In the genomic region with DNA sequence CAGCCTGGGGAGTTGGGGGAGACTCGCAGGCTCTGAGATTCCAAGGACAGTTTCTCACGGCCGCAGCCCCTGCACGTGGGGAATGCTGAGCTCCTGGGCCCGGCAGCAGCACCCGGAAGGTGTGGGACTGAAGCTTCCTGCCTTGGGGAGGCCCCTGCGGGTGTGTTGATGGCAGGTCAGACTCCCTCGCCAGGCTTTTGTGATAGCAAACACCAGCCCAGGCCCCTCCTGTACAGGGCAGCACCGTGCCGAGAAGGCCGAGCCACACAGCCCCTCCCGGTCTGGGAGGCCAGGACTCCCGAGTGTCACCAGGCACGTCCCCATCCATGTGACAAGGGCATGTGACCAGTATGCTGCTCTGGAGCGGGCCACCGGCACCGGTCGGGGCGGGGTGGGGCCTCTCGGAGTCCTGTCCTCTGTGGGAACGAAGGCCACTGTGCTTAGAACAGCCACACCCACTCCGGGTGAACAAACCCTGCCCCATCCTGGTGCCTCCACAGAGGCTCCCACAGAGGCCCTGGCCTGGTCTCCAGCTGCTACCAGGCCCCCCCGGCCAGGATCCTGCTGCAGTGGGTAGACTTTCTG, we compare ENCODE assay signal across 1 cellular context.
A peak's percentile ranks its signal among the peaks of the same experiment; 100 is the strongest.
TF ChIP-seq lines count a peak whose summit lies in the region.

No MANE protein-coding gene starts in this region.

TF ChIP-seq in HepG2, 621 proteins besides CTCF, POLR2A, EP300 and RAD21 (continued from another document and continues in another):
- TF ChIP-seq, protein P1, sequence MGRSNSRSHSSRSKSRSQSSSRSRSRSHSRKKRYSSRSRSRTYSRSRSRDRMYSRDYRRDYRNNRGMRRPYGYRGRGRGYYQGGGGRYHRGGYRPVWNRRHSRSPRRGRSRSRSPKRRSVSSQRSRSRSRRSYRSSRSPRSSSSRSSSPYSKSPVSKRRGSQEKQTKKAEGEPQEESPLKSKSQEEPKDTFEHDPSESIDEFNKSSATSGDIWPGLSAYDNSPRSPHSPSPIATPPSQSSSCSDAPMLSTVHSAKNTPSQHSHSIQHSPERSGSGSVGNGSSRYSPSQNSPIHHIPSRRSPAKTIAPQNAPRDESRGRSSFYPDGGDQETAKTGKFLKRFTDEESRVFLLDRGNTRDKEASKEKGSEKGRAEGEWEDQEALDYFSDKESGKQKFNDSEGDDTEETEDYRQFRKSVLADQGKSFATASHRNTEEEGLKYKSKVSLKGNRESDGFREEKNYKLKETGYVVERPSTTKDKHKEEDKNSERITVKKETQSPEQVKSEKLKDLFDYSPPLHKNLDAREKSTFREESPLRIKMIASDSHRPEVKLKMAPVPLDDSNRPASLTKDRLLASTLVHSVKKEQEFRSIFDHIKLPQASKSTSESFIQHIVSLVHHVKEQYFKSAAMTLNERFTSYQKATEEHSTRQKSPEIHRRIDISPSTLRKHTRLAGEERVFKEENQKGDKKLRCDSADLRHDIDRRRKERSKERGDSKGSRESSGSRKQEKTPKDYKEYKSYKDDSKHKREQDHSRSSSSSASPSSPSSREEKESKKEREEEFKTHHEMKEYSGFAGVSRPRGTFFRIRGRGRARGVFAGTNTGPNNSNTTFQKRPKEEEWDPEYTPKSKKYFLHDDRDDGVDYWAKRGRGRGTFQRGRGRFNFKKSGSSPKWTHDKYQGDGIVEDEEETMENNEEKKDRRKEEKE (IDR thresholded peaks at IDR 0.05), result no peak
- TF ChIP-seq PCBP2 (optimal IDR thresholded peaks at IDR 0.05; ENCODE audit: low read depth, low read length, poor library complexity, severe bottlenecking) (no peak), NFATC3 (CRISPR knock-in tag; IDR thresholded peaks at IDR 0.05) (no peak), SIX4 (CRISPR knock-in tag; IDR thresholded peaks at IDR 0.05) (no peak), HNRNPK (IDR thresholded peaks at IDR 0.05; ENCODE audit: low read depth, low read length, poor library complexity, severe bottlenecking) (no peak), ATF7-NPFF (CRISPR knock-in tag; IDR thresholded peaks at IDR 0.05; ENCODE audit: low read depth) (peak; percentile 59; the same call in 1 of the 2 replicates), KLF16 (CRISPR knock-in tag; IDR thresholded peaks at IDR 0.05) (peak in 1 of 2 experiments; percentile 60; a peak in 2 of 4 replicates), ZFY (CRISPR knock-in tag; IDR thresholded peaks at IDR 0.05) (peak; percentile 77), MTA1 (CRISPR knock-in tag; IDR thresholded peaks at IDR 0.05; ENCODE audit: borderline replicate concordance) (peak; percentile 63; the same call in 1 of the 2 replicates)
- TF ChIP-seq, protein P2, sequence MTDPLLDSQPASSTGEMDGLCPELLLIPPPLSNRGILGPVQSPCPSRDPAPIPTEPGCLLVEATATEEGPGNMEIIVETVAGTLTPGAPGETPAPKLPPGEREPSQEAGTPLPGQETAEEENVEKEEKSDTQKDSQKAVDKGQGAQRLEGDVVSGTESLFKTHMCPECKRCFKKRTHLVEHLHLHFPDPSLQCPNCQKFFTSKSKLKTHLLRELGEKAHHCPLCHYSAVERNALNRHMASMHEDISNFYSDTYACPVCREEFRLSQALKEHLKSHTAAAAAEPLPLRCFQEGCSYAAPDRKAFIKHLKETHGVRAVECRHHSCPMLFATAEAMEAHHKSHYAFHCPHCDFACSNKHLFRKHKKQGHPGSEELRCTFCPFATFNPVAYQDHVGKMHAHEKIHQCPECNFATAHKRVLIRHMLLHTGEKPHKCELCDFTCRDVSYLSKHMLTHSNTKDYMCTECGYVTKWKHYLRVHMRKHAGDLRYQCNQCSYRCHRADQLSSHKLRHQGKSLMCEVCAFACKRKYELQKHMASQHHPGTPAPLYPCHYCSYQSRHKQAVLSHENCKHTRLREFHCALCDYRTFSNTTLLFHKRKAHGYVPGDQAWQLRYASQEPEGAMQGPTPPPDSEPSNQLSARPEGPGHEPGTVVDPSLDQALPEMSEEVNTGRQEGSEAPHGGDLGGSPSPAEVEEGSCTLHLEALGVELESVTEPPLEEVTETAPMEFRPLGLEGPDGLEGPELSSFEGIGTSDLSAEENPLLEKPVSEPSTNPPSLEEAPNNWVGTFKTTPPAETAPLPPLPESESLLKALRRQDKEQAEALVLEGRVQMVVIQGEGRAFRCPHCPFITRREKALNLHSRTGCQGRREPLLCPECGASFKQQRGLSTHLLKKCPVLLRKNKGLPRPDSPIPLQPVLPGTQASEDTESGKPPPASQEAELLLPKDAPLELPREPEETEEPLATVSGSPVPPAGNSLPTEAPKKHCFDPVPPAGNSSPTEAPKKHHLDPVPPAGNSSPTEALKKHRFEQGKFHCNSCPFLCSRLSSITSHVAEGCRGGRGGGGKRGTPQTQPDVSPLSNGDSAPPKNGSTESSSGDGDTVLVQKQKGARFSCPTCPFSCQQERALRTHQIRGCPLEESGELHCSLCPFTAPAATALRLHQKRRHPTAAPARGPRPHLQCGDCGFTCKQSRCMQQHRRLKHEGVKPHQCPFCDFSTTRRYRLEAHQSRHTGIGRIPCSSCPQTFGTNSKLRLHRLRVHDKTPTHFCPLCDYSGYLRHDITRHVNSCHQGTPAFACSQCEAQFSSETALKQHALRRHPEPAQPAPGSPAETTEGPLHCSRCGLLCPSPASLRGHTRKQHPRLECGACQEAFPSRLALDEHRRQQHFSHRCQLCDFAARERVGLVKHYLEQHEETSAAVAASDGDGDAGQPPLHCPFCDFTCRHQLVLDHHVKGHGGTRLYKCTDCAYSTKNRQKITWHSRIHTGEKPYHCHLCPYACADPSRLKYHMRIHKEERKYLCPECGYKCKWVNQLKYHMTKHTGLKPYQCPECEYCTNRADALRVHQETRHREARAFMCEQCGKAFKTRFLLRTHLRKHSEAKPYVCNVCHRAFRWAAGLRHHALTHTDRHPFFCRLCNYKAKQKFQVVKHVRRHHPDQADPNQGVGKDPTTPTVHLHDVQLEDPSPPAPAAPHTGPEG (CRISPR knock-in tag; IDR thresholded peaks at IDR 0.05), result no peak
- TF ChIP-seq, protein P3, sequence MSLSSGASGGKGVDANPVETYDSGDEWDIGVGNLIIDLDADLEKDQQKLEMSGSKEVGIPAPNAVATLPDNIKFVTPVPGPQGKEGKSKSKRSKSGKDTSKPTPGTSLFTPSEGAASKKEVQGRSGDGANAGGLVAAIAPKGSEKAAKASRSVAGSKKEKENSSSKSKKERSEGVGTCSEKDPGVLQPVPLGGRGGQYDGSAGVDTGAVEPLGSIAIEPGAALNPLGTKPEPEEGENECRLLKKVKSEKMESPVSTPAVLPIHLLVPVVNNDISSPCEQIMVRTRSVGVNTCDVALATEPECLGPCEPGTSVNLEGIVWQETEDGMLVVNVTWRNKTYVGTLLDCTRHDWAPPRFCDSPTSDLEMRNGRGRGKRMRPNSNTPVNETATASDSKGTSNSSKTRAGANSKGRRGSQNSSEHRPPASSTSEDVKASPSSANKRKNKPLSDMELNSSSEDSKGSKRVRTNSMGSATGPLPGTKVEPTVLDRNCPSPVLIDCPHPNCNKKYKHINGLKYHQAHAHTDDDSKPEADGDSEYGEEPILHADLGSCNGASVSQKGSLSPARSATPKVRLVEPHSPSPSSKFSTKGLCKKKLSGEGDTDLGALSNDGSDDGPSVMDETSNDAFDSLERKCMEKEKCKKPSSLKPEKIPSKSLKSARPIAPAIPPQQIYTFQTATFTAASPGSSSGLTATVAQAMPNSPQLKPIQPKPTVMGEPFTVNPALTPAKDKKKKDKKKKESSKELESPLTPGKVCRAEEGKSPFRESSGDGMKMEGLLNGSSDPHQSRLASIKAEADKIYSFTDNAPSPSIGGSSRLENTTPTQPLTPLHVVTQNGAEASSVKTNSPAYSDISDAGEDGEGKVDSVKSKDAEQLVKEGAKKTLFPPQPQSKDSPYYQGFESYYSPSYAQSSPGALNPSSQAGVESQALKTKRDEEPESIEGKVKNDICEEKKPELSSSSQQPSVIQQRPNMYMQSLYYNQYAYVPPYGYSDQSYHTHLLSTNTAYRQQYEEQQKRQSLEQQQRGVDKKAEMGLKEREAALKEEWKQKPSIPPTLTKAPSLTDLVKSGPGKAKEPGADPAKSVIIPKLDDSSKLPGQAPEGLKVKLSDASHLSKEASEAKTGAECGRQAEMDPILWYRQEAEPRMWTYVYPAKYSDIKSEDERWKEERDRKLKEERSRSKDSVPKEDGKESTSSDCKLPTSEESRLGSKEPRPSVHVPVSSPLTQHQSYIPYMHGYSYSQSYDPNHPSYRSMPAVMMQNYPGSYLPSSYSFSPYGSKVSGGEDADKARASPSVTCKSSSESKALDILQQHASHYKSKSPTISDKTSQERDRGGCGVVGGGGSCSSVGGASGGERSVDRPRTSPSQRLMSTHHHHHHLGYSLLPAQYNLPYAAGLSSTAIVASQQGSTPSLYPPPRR (CRISPR knock-in tag; IDR thresholded peaks at IDR 0.05; ENCODE audit: borderline replicate concordance), result peak; percentile 83
- TF ChIP-seq, protein P4, sequence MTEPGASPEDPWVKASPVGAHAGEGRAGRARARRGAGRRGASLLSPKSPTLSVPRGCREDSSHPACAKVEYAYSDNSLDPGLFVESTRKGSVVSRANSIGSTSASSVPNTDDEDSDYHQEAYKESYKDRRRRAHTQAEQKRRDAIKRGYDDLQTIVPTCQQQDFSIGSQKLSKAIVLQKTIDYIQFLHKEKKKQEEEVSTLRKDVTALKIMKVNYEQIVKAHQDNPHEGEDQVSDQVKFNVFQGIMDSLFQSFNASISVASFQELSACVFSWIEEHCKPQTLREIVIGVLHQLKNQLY (CRISPR knock-in tag; IDR thresholded peaks at IDR 0.05), result peak; percentile 99
- TF ChIP-seq, protein P5, sequence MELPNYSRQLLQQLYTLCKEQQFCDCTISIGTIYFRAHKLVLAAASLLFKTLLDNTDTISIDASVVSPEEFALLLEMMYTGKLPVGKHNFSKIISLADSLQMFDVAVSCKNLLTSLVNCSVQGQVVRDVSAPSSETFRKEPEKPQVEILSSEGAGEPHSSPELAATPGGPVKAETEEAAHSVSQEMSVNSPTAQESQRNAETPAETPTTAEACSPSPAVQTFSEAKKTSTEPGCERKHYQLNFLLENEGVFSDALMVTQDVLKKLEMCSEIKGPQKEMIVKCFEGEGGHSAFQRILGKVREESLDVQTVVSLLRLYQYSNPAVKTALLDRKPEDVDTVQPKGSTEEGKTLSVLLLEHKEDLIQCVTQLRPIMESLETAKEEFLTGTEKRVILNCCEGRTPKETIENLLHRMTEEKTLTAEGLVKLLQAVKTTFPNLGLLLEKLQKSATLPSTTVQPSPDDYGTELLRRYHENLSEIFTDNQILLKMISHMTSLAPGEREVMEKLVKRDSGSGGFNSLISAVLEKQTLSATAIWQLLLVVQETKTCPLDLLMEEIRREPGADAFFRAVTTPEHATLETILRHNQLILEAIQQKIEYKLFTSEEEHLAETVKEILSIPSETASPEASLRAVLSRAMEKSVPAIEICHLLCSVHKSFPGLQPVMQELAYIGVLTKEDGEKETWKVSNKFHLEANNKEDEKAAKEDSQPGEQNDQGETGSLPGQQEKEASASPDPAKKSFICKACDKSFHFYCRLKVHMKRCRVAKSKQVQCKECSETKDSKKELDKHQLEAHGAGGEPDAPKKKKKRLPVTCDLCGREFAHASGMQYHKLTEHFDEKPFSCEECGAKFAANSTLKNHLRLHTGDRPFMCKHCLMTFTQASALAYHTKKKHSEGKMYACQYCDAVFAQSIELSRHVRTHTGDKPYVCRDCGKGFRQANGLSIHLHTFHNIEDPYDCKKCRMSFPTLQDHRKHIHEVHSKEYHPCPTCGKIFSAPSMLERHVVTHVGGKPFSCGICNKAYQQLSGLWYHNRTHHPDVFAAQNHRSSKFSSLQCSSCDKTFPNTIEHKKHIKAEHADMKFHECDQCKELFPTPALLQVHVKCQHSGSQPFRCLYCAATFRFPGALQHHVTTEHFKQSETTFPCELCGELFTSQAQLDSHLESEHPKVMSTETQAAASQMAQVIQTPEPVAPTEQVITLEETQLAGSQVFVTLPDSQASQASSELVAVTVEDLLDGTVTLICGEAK (IDR thresholded peaks at IDR 0.05), result no peak
- TF ChIP-seq, protein P5 (CRISPR knock-in tag; IDR thresholded peaks at IDR 0.05), result peak; percentile 64; the same call in 1 of the 2 replicates
